1 cellular context compared by ENCODE assay signal in the genomic region with DNA sequence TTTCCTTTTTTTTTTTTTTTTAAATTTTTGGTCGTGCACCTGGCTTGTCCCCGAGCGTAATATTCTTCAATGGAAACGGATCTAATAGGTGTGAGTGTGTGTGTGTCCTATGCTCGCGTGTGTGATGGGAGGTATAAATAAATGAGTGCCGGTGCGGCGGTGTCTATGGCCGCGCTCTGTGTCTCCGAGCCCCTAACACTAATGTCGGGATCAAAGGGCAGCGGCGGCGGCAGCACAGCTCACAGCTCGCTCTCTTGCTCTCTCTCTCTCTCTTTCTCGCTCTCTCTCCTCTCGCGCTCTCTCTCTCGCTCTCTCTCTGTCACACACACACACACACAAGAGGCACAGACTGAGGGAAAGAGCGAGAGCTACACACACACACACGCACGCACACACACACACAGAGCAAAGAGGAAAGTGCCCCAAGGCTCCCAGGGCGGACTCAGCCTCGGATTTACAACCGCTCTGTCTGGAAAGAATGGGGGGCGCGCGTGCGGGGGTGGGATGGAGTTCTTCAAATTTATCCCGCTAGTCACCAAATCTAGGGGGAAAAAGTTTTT.
TF ChIP-seq lines count a peak whose summit lies in the region.

A gene with protein sequence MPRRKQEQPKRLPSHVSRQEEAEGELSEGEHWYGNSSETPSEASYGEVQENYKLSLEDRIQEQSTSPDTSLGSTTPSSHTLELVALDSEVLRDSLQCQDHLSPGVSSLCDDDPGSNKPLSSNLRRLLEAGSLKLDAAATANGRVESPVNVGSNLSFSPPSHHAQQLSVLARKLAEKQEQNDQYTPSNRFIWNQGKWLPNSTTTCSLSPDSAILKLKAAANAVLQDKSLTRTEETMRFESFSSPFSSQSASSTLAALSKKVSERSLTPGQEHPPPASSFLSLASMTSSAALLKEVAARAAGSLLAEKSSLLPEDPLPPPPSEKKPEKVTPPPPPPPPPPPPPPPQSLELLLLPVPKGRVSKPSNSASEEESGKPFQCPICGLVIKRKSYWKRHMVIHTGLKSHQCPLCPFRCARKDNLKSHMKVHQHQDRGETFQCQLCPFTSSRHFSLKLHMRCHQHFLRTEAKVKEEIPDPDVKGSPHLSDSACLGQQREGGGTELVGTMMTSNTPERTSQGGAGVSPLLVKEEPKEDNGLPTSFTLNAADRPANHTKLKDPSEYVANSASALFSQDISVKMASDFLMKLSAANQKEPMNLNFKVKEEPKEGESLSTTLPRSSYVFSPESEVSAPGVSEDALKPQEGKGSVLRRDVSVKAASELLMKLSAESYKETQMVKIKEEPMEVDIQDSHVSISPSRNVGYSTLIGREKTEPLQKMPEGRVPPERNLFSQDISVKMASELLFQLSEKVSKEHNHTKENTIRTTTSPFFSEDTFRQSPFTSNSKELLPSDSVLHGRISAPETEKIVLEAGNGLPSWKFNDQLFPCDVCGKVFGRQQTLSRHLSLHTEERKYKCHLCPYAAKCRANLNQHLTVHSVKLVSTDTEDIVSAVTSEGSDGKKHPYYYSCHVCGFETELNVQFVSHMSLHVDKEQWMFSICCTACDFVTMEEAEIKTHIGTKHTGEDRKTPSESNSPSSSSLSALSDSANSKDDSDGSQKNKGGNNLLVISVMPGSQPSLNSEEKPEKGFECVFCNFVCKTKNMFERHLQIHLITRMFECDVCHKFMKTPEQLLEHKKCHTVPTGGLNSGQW (minus strand): TSS at position 206 of the 560 bp plus-strand sequence. CDS start 416 bp downstream, outside the sequence.

TF ChIP-seq in HepG2, 621 proteins besides CTCF, POLR2A, EP300 and RAD21 (continued from another document and continues in another):
- TF ChIP-seq ZFP41 (CRISPR knock-in tag; IDR thresholded peaks at IDR 0.05; ENCODE audit: borderline replicate concordance) = no peak
- TF ChIP-seq, protein P1, sequence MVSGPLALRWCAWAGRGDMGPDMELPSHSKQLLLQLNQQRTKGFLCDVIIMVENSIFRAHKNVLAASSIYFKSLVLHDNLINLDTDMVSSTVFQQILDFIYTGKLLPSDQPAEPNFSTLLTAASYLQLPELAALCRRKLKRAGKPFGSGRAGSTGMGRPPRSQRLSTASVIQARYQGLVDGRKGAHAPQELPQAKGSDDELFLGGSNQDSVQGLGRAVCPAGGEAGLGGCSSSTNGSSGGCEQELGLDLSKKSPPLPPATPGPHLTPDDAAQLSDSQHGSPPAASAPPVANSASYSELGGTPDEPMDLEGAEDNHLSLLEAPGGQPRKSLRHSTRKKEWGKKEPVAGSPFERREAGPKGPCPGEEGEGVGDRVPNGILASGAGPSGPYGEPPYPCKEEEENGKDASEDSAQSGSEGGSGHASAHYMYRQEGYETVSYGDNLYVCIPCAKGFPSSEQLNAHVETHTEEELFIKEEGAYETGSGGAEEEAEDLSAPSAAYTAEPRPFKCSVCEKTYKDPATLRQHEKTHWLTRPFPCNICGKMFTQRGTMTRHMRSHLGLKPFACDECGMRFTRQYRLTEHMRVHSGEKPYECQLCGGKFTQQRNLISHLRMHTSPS (CRISPR knock-in tag; IDR thresholded peaks at IDR 0.05; ENCODE audit: low read depth) = no peak
- TF ChIP-seq, protein P2, sequence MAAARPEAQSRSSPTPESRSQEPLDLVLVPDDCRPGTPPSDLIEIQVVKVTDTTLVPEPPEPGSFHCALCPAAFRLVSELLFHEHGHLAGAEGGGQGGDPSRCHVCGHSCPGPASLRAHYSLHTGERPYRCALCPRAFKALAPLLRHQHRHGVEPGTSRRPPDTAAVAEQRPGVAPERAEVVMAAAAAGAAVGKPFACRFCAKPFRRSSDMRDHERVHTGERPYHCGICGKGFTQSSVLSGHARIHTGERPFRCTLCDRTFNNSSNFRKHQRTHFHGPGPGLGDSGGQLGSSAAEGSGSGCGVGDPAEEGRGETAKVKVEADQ (CRISPR knock-in tag; IDR thresholded peaks at IDR 0.05; ENCODE audit: borderline replicate concordance) = no peak
- no peak for TF ChIP-seq NFIC (IDR thresholded peaks at IDR 0.05; ENCODE audit: low read length)
- TF ChIP-seq ZNF766 (CRISPR knock-in tag; IDR thresholded peaks at IDR 0.05; ENCODE audit: borderline replicate concordance) = no peak
- peak; percentile 73 for TF ChIP-seq ESRRA (CRISPR knock-in tag; IDR thresholded peaks at IDR 0.05; ENCODE audit: low read depth)
- TF ChIP-seq ZNF260 (CRISPR knock-in tag; IDR thresholded peaks at IDR 0.05; ENCODE audit: borderline replicate concordance, low read depth) = no peak
- TF ChIP-seq, protein P3, sequence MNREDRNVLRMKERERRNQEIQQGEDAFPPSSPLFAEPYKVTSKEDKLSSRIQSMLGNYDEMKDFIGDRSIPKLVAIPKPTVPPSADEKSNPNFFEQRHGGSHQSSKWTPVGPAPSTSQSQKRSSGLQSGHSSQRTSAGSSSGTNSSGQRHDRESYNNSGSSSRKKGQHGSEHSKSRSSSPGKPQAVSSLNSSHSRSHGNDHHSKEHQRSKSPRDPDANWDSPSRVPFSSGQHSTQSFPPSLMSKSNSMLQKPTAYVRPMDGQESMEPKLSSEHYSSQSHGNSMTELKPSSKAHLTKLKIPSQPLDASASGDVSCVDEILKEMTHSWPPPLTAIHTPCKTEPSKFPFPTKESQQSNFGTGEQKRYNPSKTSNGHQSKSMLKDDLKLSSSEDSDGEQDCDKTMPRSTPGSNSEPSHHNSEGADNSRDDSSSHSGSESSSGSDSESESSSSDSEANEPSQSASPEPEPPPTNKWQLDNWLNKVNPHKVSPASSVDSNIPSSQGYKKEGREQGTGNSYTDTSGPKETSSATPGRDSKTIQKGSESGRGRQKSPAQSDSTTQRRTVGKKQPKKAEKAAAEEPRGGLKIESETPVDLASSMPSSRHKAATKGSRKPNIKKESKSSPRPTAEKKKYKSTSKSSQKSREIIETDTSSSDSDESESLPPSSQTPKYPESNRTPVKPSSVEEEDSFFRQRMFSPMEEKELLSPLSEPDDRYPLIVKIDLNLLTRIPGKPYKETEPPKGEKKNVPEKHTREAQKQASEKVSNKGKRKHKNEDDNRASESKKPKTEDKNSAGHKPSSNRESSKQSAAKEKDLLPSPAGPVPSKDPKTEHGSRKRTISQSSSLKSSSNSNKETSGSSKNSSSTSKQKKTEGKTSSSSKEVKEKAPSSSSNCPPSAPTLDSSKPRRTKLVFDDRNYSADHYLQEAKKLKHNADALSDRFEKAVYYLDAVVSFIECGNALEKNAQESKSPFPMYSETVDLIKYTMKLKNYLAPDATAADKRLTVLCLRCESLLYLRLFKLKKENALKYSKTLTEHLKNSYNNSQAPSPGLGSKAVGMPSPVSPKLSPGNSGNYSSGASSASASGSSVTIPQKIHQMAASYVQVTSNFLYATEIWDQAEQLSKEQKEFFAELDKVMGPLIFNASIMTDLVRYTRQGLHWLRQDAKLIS (CRISPR knock-in tag; IDR thresholded peaks at IDR 0.05) = no peak
- TF ChIP-seq DR1 (CRISPR knock-in tag; IDR thresholded peaks at IDR 0.05) = no peak
- no peak for TF ChIP-seq KLF12 (CRISPR knock-in tag; IDR thresholded peaks at IDR 0.05; ENCODE audit: borderline replicate concordance)
- TF ChIP-seq RELA (CRISPR knock-in tag; IDR thresholded peaks at IDR 0.05) = no peak
- 0 out of 2 replicates have a peak, but pooled peaks have one; percentile 25 for TF ChIP-seq CC2D1A (CRISPR knock-in tag; IDR thresholded peaks at IDR 0.05)
- no peak for TF ChIP-seq HHEX (CRISPR knock-in tag; IDR thresholded peaks at IDR 0.05)
- no peak for TF ChIP-seq ATM (IDR thresholded peaks at IDR 0.05; ENCODE audit: borderline replicate concordance)
- TF ChIP-seq ZNF343 (CRISPR knock-in tag; IDR thresholded peaks at IDR 0.05) = 0 out of 2 replicates have a peak, but pooled peaks have one; percentile 51
- TF ChIP-seq, protein P4, sequence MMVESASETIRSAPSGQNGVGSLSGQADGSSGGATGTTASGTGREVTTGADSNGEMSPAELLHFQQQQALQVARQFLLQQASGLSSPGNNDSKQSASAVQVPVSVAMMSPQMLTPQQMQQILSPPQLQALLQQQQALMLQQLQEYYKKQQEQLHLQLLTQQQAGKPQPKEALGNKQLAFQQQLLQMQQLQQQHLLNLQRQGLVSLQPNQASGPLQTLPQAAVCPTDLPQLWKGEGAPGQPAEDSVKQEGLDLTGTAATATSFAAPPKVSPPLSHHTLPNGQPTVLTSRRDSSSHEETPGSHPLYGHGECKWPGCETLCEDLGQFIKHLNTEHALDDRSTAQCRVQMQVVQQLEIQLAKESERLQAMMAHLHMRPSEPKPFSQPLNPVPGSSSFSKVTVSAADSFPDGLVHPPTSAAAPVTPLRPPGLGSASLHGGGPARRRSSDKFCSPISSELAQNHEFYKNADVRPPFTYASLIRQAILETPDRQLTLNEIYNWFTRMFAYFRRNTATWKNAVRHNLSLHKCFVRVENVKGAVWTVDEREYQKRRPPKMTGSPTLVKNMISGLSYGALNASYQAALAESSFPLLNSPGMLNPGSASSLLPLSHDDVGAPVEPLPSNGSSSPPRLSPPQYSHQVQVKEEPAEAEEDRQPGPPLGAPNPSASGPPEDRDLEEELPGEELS (CRISPR knock-in tag; IDR thresholded peaks at IDR 0.05) = peak; percentile 66
- TF ChIP-seq ZNF329 (CRISPR knock-in tag; IDR thresholded peaks at IDR 0.05; ENCODE audit: low read depth) = no peak; the same call in 1 of the 2 replicates
- peak; percentile 46; the same call in 1 of the 2 replicates for TF ChIP-seq RXRA (CRISPR knock-in tag; IDR thresholded peaks at IDR 0.05)
- peak; percentile 82; the same call in 1 of the 2 replicates for TF ChIP-seq ZNF264 (CRISPR knock-in tag; IDR thresholded peaks at IDR 0.05)
- TF ChIP-seq, protein P5, sequence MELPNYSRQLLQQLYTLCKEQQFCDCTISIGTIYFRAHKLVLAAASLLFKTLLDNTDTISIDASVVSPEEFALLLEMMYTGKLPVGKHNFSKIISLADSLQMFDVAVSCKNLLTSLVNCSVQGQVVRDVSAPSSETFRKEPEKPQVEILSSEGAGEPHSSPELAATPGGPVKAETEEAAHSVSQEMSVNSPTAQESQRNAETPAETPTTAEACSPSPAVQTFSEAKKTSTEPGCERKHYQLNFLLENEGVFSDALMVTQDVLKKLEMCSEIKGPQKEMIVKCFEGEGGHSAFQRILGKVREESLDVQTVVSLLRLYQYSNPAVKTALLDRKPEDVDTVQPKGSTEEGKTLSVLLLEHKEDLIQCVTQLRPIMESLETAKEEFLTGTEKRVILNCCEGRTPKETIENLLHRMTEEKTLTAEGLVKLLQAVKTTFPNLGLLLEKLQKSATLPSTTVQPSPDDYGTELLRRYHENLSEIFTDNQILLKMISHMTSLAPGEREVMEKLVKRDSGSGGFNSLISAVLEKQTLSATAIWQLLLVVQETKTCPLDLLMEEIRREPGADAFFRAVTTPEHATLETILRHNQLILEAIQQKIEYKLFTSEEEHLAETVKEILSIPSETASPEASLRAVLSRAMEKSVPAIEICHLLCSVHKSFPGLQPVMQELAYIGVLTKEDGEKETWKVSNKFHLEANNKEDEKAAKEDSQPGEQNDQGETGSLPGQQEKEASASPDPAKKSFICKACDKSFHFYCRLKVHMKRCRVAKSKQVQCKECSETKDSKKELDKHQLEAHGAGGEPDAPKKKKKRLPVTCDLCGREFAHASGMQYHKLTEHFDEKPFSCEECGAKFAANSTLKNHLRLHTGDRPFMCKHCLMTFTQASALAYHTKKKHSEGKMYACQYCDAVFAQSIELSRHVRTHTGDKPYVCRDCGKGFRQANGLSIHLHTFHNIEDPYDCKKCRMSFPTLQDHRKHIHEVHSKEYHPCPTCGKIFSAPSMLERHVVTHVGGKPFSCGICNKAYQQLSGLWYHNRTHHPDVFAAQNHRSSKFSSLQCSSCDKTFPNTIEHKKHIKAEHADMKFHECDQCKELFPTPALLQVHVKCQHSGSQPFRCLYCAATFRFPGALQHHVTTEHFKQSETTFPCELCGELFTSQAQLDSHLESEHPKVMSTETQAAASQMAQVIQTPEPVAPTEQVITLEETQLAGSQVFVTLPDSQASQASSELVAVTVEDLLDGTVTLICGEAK (IDR thresholded peaks at IDR 0.05) = no peak
- TF ChIP-seq, protein P5 (CRISPR knock-in tag; IDR thresholded peaks at IDR 0.05) = peak; percentile 53; the same call in 1 of the 2 replicates
- TF ChIP-seq ZNF746 (CRISPR knock-in tag; IDR thresholded peaks at IDR 0.05) = no peak
- no peak for TF ChIP-seq ZNF282 (IDR thresholded peaks at IDR 0.05; ENCODE audit: partially characterized antibody)
- TF ChIP-seq ZBTB42 (CRISPR knock-in tag; IDR thresholded peaks at IDR 0.05) = no peak
- no peak for TF ChIP-seq AHR (CRISPR knock-in tag; IDR thresholded peaks at IDR 0.05)
- TF ChIP-seq GABPB1 (CRISPR knock-in tag; IDR thresholded peaks at IDR 0.05) = peak; percentile 30; the same call in 1 of the 2 replicates
- no peak for TF ChIP-seq KLF6 (CRISPR knock-in tag; IDR thresholded peaks at IDR 0.05)
- TF ChIP-seq, protein P6, sequence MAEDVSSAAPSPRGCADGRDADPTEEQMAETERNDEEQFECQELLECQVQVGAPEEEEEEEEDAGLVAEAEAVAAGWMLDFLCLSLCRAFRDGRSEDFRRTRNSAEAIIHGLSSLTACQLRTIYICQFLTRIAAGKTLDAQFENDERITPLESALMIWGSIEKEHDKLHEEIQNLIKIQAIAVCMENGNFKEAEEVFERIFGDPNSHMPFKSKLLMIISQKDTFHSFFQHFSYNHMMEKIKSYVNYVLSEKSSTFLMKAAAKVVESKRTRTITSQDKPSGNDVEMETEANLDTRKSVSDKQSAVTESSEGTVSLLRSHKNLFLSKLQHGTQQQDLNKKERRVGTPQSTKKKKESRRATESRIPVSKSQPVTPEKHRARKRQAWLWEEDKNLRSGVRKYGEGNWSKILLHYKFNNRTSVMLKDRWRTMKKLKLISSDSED (CRISPR knock-in tag; IDR thresholded peaks at IDR 0.05) = no peak
- TF ChIP-seq ZNF20 (CRISPR knock-in tag; IDR thresholded peaks at IDR 0.05) = no peak
- TF ChIP-seq, protein P7, sequence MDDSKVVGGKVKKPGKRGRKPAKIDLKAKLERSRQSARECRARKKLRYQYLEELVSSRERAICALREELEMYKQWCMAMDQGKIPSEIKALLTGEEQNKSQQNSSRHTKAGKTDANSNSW (CRISPR knock-in tag; IDR thresholded peaks at IDR 0.05; ENCODE audit: borderline replicate concordance) = no peak
- TF ChIP-seq ZNF530 (CRISPR knock-in tag; IDR thresholded peaks at IDR 0.05; ENCODE audit: low read depth) = no peak
- TF ChIP-seq DNMT3B (CRISPR knock-in tag; conservative IDR thresholded peaks at IDR 0.05) = no peak
